ENCODE assay signal across 26 cellular contexts in genomic region chr6:28188111-28188979, GRCh38.
"Had no signal": no experiment of that assay in that cellular context is flagged by ENCODE, and none has a peak within 500 bp of the region (broad histone marks: within the 10 kb centered on the region; RNA-seq: fewer than 3 reads in every experiment).

No MANE protein-coding gene starts in this region.

- FAIRE-seq: endothelial cell of umbilical vein, kidney, urothelium cell line had no signal

- H3K4me3 Mint-ChIP-seq: endodermal cell; natural killer cell treated with Interleukin-12 subunit alpha and Interleukin-12 subunit beta and Interleukin-15 and Interleukin-18, amount 100 ng/mL, for 72 hours; neural progenitor cell; type B pancreatic cell had no signal

- H3K9me3 ChIP-seq: prostate gland had no signal

- H3K36me3 Mint-ChIP-seq: type B pancreatic cell had no signal

- H3K9ac ChIP-seq: neural progenitor cell, parathyroid adenoma had no signal

- H3K4me3 ChIP-seq: coronary artery, left ventricle myocardium inferior, lung, neural progenitor cell, prostate gland, skin epidermis, suprapubic skin, thyroid gland had no signal

- H3K79me2 ChIP-seq: parathyroid adenoma had no signal

- H3K4me2 ChIP-seq: neural progenitor cell had no signal

- H2AFZ ChIP-seq: neural progenitor cell, parathyroid adenoma had no signal

- H3K4me1 ChIP-seq: foreskin keratinocyte, left ventricle myocardium inferior, neural progenitor cell, parathyroid adenoma, prostate gland, suprapubic skin, thyroid gland had no signal

- H3K36me3 ChIP-seq: left ventricle myocardium inferior, neural progenitor cell, prostate gland, suprapubic skin, thyroid gland had no signal

- H3K27me3 ChIP-seq: foreskin keratinocyte, neural progenitor cell, thyroid gland had no signal

- H3K27ac ChIP-seq: coronary artery, foreskin keratinocyte, left ventricle myocardium inferior, neural progenitor cell, parathyroid adenoma, prostate gland, skin epidermis, suprapubic skin, thyroid gland had no signal

- DNase-seq: effector CD4-positive, alpha-beta T cell; endodermal cell; erythroblast; foreskin keratinocyte; kidney; left cardiac atrium; left ventricle myocardium inferior; mesenchymal stem cell; midbrain; nucleus accumbens; stimulated activated CD4-positive, alpha-beta T cell treated with anti-CD3 and anti-CD28 coated beads, Interleukin-2, amount 100 ng/mL, for 24 hours; stimulated activated CD4-positive, alpha-beta T cell treated with anti-CD3 and anti-CD28 coated beads, Interleukin-4, amount 100 ng/mL, for 4 hours; stimulated activated naive CD4-positive, alpha-beta T cell; thyroid gland had no signal

- H3K27ac Mint-ChIP-seq: endodermal cell; natural killer cell treated with Interleukin-12 subunit alpha and Interleukin-12 subunit beta and Interleukin-15 and Interleukin-18, amount 100 ng/mL, for 72 hours; neural progenitor cell; type B pancreatic cell had no signal

- H3K4me1 Mint-ChIP-seq: endodermal cell, neural progenitor cell had no signal

- ATAC-seq: foreskin keratinocyte; left cardiac atrium; natural killer cell treated with Interleukin-12 subunit alpha and Interleukin-12 subunit beta and Interleukin-15 and Interleukin-18, amount 100 ng/mL, for 72 hours; sciatic nerve had no signal

- H3K27me3 Mint-ChIP-seq: type B pancreatic cell had no signal
